Comparison of ENCODE assay signal across 1 cellular context in genomic region chr9:123637940-123638634, GRCh38.
TF ChIP-seq lines count a peak whose summit lies in the region.

No MANE protein-coding gene starts in this region.

TF ChIP-seq in GM12878, 131 proteins besides CTCF, POLR2A, EP300 and RAD21 (continued from another document):
- TF ChIP-seq NKRF (conservative IDR thresholded peaks at IDR 0.05) (no peak), NFXL1 (IDR thresholded peaks at IDR 0.05; ENCODE audit: borderline replicate concordance) (no peak), RBBP5 (conservative IDR thresholded peaks at IDR 0.05) (no peak), MTA3 (IDR thresholded peaks at IDR 0.05; ENCODE audit: borderline replicate concordance, low read length) (peak; percentile 70; the same call in 1 of the 2 replicates), RFX5 (IDR thresholded peaks at IDR 0.05; ENCODE audit: low read depth, low read length) (no peak), CUX1 (IDR thresholded peaks at IDR 0.05; ENCODE audit: insufficient replicate concordance, low read depth, low read length) (no peak), ZBTB4 (CRISPR knock-in tag; IDR thresholded peaks at IDR 0.05) (no peak), SUZ12 (IDR thresholded peaks at IDR 0.05; ENCODE audit: unreplicated experiment) (no peak), BCLAF1 (IDR thresholded peaks at IDR 0.05) (no peak), ATF7 (IDR thresholded peaks at IDR 0.05; ENCODE audit: low read depth) (peak; percentile 81), NR2C2 (IDR thresholded peaks at IDR 0.05; ENCODE audit: borderline replicate concordance, control insufficient read depth, insufficient read length, low read depth) (peak; percentile 62)
TF ChIP-seq in GM12878: peak in this region for 37.
